In genomic region chrX:23333842-23334535, GRCh38 we compare ENCODE assay signal across 12 cellular contexts. TPM values are rescaled to one million over a fixed set of nuclear protein-coding genes. Genes with fewer than 3 reads are reported as not detected.
DNase-seq lines count a peak whose midpoint lies in the region; ATAC-seq, FAIRE-seq and TF ChIP-seq lines count a peak whose summit lies in the region.
"Had no signal": no experiment of that assay in that cellular context is flagged by ENCODE, and none has a peak within 500 bp of the region (broad histone marks: within the 10 kb centered on the region; RNA-seq: fewer than 3 reads in every experiment).

No MANE protein-coding gene starts in this region.

- TF ChIP-seq POLR2A in A549 (IDR thresholded peaks at IDR 0.05; ENCODE audit: low read length) = no peak

- peaks cover 49% of the 10 kb centered on the region for H3K27me3 ChIP-seq in osteoblast (ENCODE audit: insufficient read depth, low read length)

- H3K4me2 ChIP-seq in A549 = peak overlapping the region; percentile 94
- H3K4me2 ChIP-seq in osteoblast (ENCODE audit: insufficient read depth, low read length) = no peak overlapping the region

- CTCF ChIA-PET in A549 (lab: Yijun Ruan, JAX) = interaction anchor here (1.1 to 2.5 kb wide), 2 partner anchors 16 to 568 kb away, joined by 3 to 5 read pairs; no protein-coding TSS in a partner anchor
- CTCF ChIA-PET in HEK293 (lab: Yijun Ruan, JAX) = interaction anchor here (0.6 kb wide), 1 partner anchor 16 kb away, joined by 3 read pairs; no protein-coding TSS in a partner anchor

- no peaks in the 10 kb centered on the region for H3K79me2 ChIP-seq in osteoblast (ENCODE audit: insufficient read depth, low read length)

- no peak overlapping the region for H3K27ac ChIP-seq in A549
- H3K27ac ChIP-seq in HEK293 (ENCODE audit: extremely low read depth, low read depth, low read length) = peak overlapping the region; percentile 72
- no peak overlapping the region for H3K27ac ChIP-seq in osteoblast (ENCODE audit: low read depth, low read length)

- H3K4me1 ChIP-seq in A549 (peaks cover 17% of the 10 kb centered on the region), HEK293 (ENCODE audit: control insufficient read depth, insufficient read depth, low read length) (no peaks in the 10 kb centered on the region), osteoblast (ENCODE audit: insufficient read depth, low read length) (no peaks in the 10 kb centered on the region)

- no peak for TF ChIP-seq RAD21 in A549 (conservative IDR thresholded peaks at IDR 0.05 in 1 of 2, IDR thresholded peaks at IDR 0.05 in 1 of 2)

- no peaks in the 10 kb centered on the region for H4K20me1 ChIP-seq in osteoblast (ENCODE audit: insufficient read depth, low read length)

- POLR2A ChIA-PET in A549 (lab: Yijun Ruan, JAX) = no interaction called here
- POLR2A ChIA-PET in HEK293 (lab: Yijun Ruan, JAX) = interaction anchor here (0.6 kb wide), 1 partner anchor 241 kb away, joined by 4 read pairs; no protein-coding TSS in a partner anchor

- H3K36me3 ChIP-seq in HEK293 (ENCODE audit: control insufficient read depth in 2 of 2, insufficient read depth in 1 of 2, low read length in 2 of 2) (no peaks in the 10 kb centered on the region), osteoblast (ENCODE audit: insufficient read depth, low read length) (no peaks in the 10 kb centered on the region)

- no peaks in the 10 kb centered on the region for H3K9me3 ChIP-seq in A549
- H3K9me3 ChIP-seq in HEK293 (ENCODE audit: control insufficient read depth, insufficient read depth, low read depth, low read length) = no peaks in the 10 kb centered on the region
- no peaks in the 10 kb centered on the region for H3K9me3 ChIP-seq in osteoblast (ENCODE audit: low read depth, low read length)

- TF ChIP-seq EP300 in A549 (IDR thresholded peaks at IDR 0.05) = no peak

- TF ChIP-seq CTCF in A549 (IDR thresholded peaks at IDR 0.05) (no peak), HEK293 (tag by site-specific recombination; IDR thresholded peaks at IDR 0.05) (no peak), osteoblast (IDR thresholded peaks at IDR 0.05; ENCODE audit: extremely low read depth, low read depth, low read length) (no peak)

- WGBS in A549 (ENCODE audit: missing lambda C conversion rate) = 0% methylated on average over 19 of the region's 59 CpGs

- no peak overlapping the region for H2AFZ ChIP-seq in osteoblast (ENCODE audit: low read length)

- H3K4me3 ChIP-seq in A549 (peak overlapping the region; percentile 46), HEK293 (ENCODE audit: low read depth, low read length) (peak overlapping the region; percentile 47), osteoblast (ENCODE audit: insufficient read depth, low read length) (no peak overlapping the region)
- H3K4me3 ChIP-seq: K562 had no signal

- no peak for FAIRE-seq in A549 (lab: Jason Lieb, UNC)
- FAIRE-seq: G401.6, K562, keratinocyte had no signal

- peak in 1 of 2 experiments; percentile 62; a peak in 3 of 6 replicates for ATAC-seq in A549
- no peak for ATAC-seq in GM19324 (IDR thresholded peaks at IDR 0.05; ENCODE audit: low FRiP score, unreplicated experiment)
- ATAC-seq in GM18909 (IDR thresholded peaks at IDR 0.05; ENCODE audit: poor library complexity, unreplicated experiment) = no peak
- no peak for ATAC-seq in HG03378 (IDR thresholded peaks at IDR 0.05; ENCODE audit: unreplicated experiment)
- ATAC-seq: K562 had no signal

- DNase-seq in A549 (ENCODE audit: low read depth in 1 of 2, low spot score in 1 of 2) (no peak), ecto neural progenitor cell (ENCODE audit: low spot score) (peak; percentile 65), osteoblast (ENCODE audit: insufficient read length, low spot score, missing footprints) (peak; percentile 50), HUDEP-2 (lab: John Stamatoyannopoulos, UW; ENCODE audit: unreplicated experiment in 76 of 76) (no peak)

TF ChIP-seq in A549, 52 proteins besides CTCF, POLR2A, EP300 and RAD21:
- TF ChIP-seq FOSL2 (IDR thresholded peaks at IDR 0.05) = no peak
- no peak for TF ChIP-seq FOSL2 (CRISPR knock-in tag; IDR thresholded peaks at IDR 0.05)
- TF ChIP-seq PBX3 (IDR thresholded peaks at IDR 0.05) = no peak
- no peak for TF ChIP-seq HDAC2 (IDR thresholded peaks at IDR 0.05)
- no peak for TF ChIP-seq SMC3 (IDR thresholded peaks at IDR 0.05)
- TF ChIP-seq CEBPB (IDR thresholded peaks at IDR 0.05) = no peak
- TF ChIP-seq FOSB (CRISPR knock-in tag; IDR thresholded peaks at IDR 0.05) = no peak
- no peak for TF ChIP-seq HOXB13 (CRISPR knock-in tag; IDR thresholded peaks at IDR 0.05; ENCODE audit: low read depth)
- no peak for TF ChIP-seq MAFK (IDR thresholded peaks at IDR 0.05; ENCODE audit: partially characterized antibody)
- TF ChIP-seq FOXS1 (CRISPR knock-in tag; IDR thresholded peaks at IDR 0.05) = no peak
- no peak for TF ChIP-seq MAZ (IDR thresholded peaks at IDR 0.05; ENCODE audit: borderline replicate concordance, low read depth, low read length)
- no peak for TF ChIP-seq KDM1A (IDR thresholded peaks at IDR 0.05; ENCODE audit: low read depth)
- no peak for TF ChIP-seq CHD4 (IDR thresholded peaks at IDR 0.05; ENCODE audit: borderline replicate concordance)
TF ChIP-seq in A549: peak in this region for 0.

TF ChIP-seq in HEK293, 187 proteins besides CTCF, POLR2A, EP300 and RAD21:
- TF ChIP-seq PRDM10 (tag by site-specific recombination; IDR thresholded peaks at IDR 0.05) = peak; percentile 33; the same call in 1 of the 2 replicates
- TF ChIP-seq SP3 (tag by site-specific recombination; IDR thresholded peaks at IDR 0.05) = 0 out of 2 replicates have a peak, but pooled peaks have one; percentile 20
- peak; percentile 32 for TF ChIP-seq ZBTB26 (tag by site-specific recombination; optimal IDR thresholded peaks at IDR 0.05)
- peak; percentile 33; the same call in 1 of the 2 replicates for TF ChIP-seq ZNF398 (tag by site-specific recombination; IDR thresholded peaks at IDR 0.05)
- TF ChIP-seq ZNF548 (tag by site-specific recombination; IDR thresholded peaks at IDR 0.05) = no peak

RNA-seq across cellular contexts. Expression of gene PTCHD1, which starts 0.7 kb away (rescaled TPM):
- polyA plus RNA-seq in A549 (2011; rRNA removed) = not detected in 2 replicates
- not detected in 2 replicates for polyA plus RNA-seq in A549 (2012; cell fraction: cytosol; rRNA removed)
- not detected in 2 replicates for polyA plus RNA-seq in A549 (2012; cell fraction: nucleus; rRNA removed)
- polyA plus RNA-seq in A549 (2017; fragmentation: RNase III; extraction: RNeasy Plus Mini Kit Qiagen cat#74134 plus additional on column Dnase treatment) = not detected in 3 replicates
- not detected in 2 replicates for polyA minus RNA-seq in A549 (2011; rRNA and poly(A)+ RNA removed)
- total RNA-seq in osteoblast = not detected in 2 replicates
- total RNA-seq: K562; T-helper 1 cell treated with Interleukin-12 subunit alpha and Interleukin-12 subunit beta and Interleukin-4 antibody, amounts not matched to agents 30 ng/mL and 1 ng/mL, for 36 hours had no signal
- polyA plus RNA-seq: K562, keratinocyte had no signal

Comparison
In these comparisons a context has a peak if more than half of its experiments do, and no peak if none do; other contexts are left out.
1. DNase-seq: peak in ecto neural progenitor cell (single experiment) and osteoblast (single experiment); none in A549 (0 of 2) and HUDEP-2 (0 of 76).